10 cellular contexts compared by ENCODE assay signal in genomic region chr1:173479649-173480048, GRCh38. TPM values are rescaled to one million over a fixed set of nuclear protein-coding genes. Genes with fewer than 3 reads are reported as not detected.
A peak's percentile ranks its signal among the peaks of the same experiment; 100 is the strongest.
DNase-seq lines count a peak whose midpoint lies in the region; ATAC-seq and TF ChIP-seq lines count a peak whose summit lies in the region.
"Had no signal": no experiment of that assay in that cellular context is flagged by ENCODE, and none has a peak within 500 bp of the region (broad histone marks: within the 10 kb centered on the region; RNA-seq: fewer than 3 reads in every experiment).

No MANE protein-coding gene starts in this region.

- CTCF ChIA-PET in PC-9 (lab: Charles Lee) = no interaction called here

- H3K4me3 Mint-ChIP-seq in osteocyte (ENCODE audit: unreplicated experiment) = no peak overlapping the region

- H4K20me1 ChIP-seq in DOHH2 (ENCODE audit: control insufficient read depth, insufficient read depth, low read depth, low read length) = peaks cover 4% of the 10 kb centered on the region; the same call in 1 of the 2 replicates
- peaks cover 9% of the 10 kb centered on the region for H4K20me1 ChIP-seq in PC-9 (ENCODE audit: insufficient read depth)

- H3K27ac ChIP-seq in DOHH2 (ENCODE audit: low read depth, low read length) = no peak overlapping the region
- peak overlapping the region; percentile 85 for H3K27ac ChIP-seq in PC-9

- H3K27me3 ChIP-seq in DOHH2 (ENCODE audit: control insufficient read depth, low read length) = no peaks in the 10 kb centered on the region
- H3K27me3 ChIP-seq in PC-9 (ENCODE audit: insufficient read depth, low read depth) = no peaks in the 10 kb centered on the region

- H3K36me3 ChIP-seq in DOHH2 (ENCODE audit: control insufficient read depth, low read length) (peaks cover 64% of the 10 kb centered on the region), PC-9 (ENCODE audit: low read depth) (peaks cover 52% of the 10 kb centered on the region)

- DNase-seq in PC-9 (no peak), erythroblast (lab: John Stamatoyannopoulos, UW) (peak; percentile 26 to 52), osteocyte (ENCODE audit: extremely low spot score, unreplicated experiment) (no peak), NCI-H2081 (lab: John Stamatoyannopoulos, UW) (no peak), SKM-1 (lab: John Stamatoyannopoulos, UW; ENCODE audit: unreplicated experiment) (no peak), KG1 (lab: John Stamatoyannopoulos, UW) (no peak)
- DNase-seq: naive B cell, NCI-H774 had no signal

- H3K27me3 Mint-ChIP-seq in osteocyte (ENCODE audit: unreplicated experiment) = no peaks in the 10 kb centered on the region
- H3K27me3 Mint-ChIP-seq: naive B cell had no signal

- no peak overlapping the region for H2AFZ ChIP-seq in PC-9

- BruUV-seq in PC-9 (replicated peaks; lab: Mats Ljungman, UMichigan) = no TSS peak

- peaks cover 47% of the 10 kb centered on the region for H3K79me2 ChIP-seq in DOHH2 (ENCODE audit: control insufficient read depth, low read length)
- H3K79me2 ChIP-seq in PC-9 (ENCODE audit: low read depth) = peaks cover 72% of the 10 kb centered on the region

- no peak overlapping the region for H3K4me3 ChIP-seq in DOHH2 (ENCODE audit: low read length)
- H3K4me3 ChIP-seq in PC-9 = peak overlapping the region; percentile 85

- H3K4me1 ChIP-seq in DOHH2 (ENCODE audit: control insufficient read depth, low read length) (peaks cover 28% of the 10 kb centered on the region), PC-9 (replicated peaks; ENCODE audit: insufficient read depth) (peaks cover 37% of the 10 kb centered on the region)

- POLR2A ChIA-PET in PC-9 (lab: Charles Lee; ENCODE audit: unreplicated experiment) = no interaction called here

- peaks cover 33% of the 10 kb centered on the region for H3K36me3 Mint-ChIP-seq in osteocyte (ENCODE audit: unreplicated experiment)

- H3K4me2 ChIP-seq in DOHH2 (ENCODE audit: low read length) = peak overlapping the region; percentile 93
- peak overlapping the region; percentile 90 for H3K4me2 ChIP-seq in PC-9

- no peaks in the 10 kb centered on the region for H3K9me3 Mint-ChIP-seq in osteocyte (ENCODE audit: unreplicated experiment)
- H3K9me3 Mint-ChIP-seq: naive B cell had no signal

- H3F3A ChIP-seq in DOHH2 (ENCODE audit: control insufficient read depth, insufficient read depth) (no peaks in the 10 kb centered on the region), PC-9 (ENCODE audit: insufficient read depth, low read depth) (peaks cover 50% of the 10 kb centered on the region)

- peaks cover 39% of the 10 kb centered on the region for H3K4me1 Mint-ChIP-seq in osteocyte (ENCODE audit: unreplicated experiment)

- H3K9me3 ChIP-seq in DOHH2 (ENCODE audit: control insufficient read depth, insufficient read depth, low read length) (no peaks in the 10 kb centered on the region), PC-9 (ENCODE audit: insufficient read depth, low read depth) (no peaks in the 10 kb centered on the region)

- peak overlapping the region; percentile 29 for H3K27ac Mint-ChIP-seq in osteocyte (ENCODE audit: unreplicated experiment)

- TF ChIP-seq POLR2A in erythroblast (IDR thresholded peaks at IDR 0.05; ENCODE audit: low read length) = no peak

- intact Hi-C loops in PC-9 (cut with micrococcal nuclease; ENCODE audit: unreplicated experiment) = loop anchor here (5.0 kb wide), 1 partner anchor 678 kb away; the partner anchor contains the start of gene RABGAP1L

- TF ChIP-seq CTCF in DOHH2 (IDR thresholded peaks at IDR 0.05; ENCODE audit: low read depth, low read length, poor library complexity, severe bottlenecking) (no peak), PC-9 (conservative IDR thresholded peaks at IDR 0.05) (no peak), osteocyte (IDR thresholded peaks at IDR 0.05) (no peak)

- no peaks in the 10 kb centered on the region for H3K9me2 ChIP-seq in DOHH2 (replicated peaks; ENCODE audit: control insufficient read depth, low read length)
- no peaks in the 10 kb centered on the region for H3K9me2 ChIP-seq in PC-9 (ENCODE audit: insufficient read depth)

- no peak for ATAC-seq in esophagus mucosa

RNA-seq across cellular contexts. Expression of gene PRDX6, which starts 2.5 kb away (rescaled TPM):
- total RNA-seq in PC-9 (2021) (376 and 421 TPM in 2 replicates), osteocyte (146 and 148 TPM in 2 replicates), esophagus mucosa (161 TPM)

Comparison
In these comparisons a context has a peak if more than half of its experiments do, and no peak if none do; other contexts are left out.
1. DNase-seq: peak in erythroblast (2 of 2); none in PC-9 (0 of 2), osteocyte (single experiment), NCI-H2081 (0 of 2), SKM-1 (single experiment) and KG1 (single experiment).